10 cellular contexts compared by ENCODE assay signal in genomic region chr3:16801698-16802097, GRCh38.
A peak's percentile ranks its signal among the peaks of the same experiment; 100 is the strongest.
DNase-seq lines count a peak whose midpoint lies in the region; ATAC-seq and TF ChIP-seq lines count a peak whose summit lies in the region.
"Had no signal": no experiment of that assay in that cellular context is flagged by ENCODE, and none has a peak within 500 bp of the region (broad histone marks: within the 10 kb centered on the region; RNA-seq: fewer than 3 reads in every experiment).

No MANE protein-coding gene starts in this region.

- H3K9me3 ChIP-seq in DOHH2 (ENCODE audit: control insufficient read depth, insufficient read depth, low read length) (no peaks in the 10 kb centered on the region), SK-N-SH (no peaks in the 10 kb centered on the region), vagina (no peaks in the 10 kb centered on the region)

- TF ChIP-seq EP300 in SK-N-SH (IDR thresholded peaks at IDR 0.05; ENCODE audit: borderline replicate concordance in 1 of 2, low read depth in 1 of 2, low read length in 1 of 2) = no peak

- no peak overlapping the region for H3K9ac ChIP-seq in SK-N-SH

- no peaks in the 10 kb centered on the region; the same call in 1 of the 2 replicates for H3K36me3 ChIP-seq in DOHH2 (ENCODE audit: control insufficient read depth, low read length)
- H3K36me3 ChIP-seq in SK-N-SH (replicated peaks in 1 of 2; ENCODE audit: control insufficient read depth in 1 of 2, insufficient read depth in 2 of 2, low read length in 1 of 2) = no peaks in the 10 kb centered on the region
- H3K36me3 ChIP-seq in vagina = no peaks in the 10 kb centered on the region
- H3K36me3 ChIP-seq: brain microvascular endothelial cell had no signal

- H3K9me2 ChIP-seq in DOHH2 (replicated peaks; ENCODE audit: control insufficient read depth, low read length) (no peaks in the 10 kb centered on the region), SK-N-SH (no peaks in the 10 kb centered on the region)

- H3K4me1 ChIP-seq in DOHH2 (ENCODE audit: control insufficient read depth, low read length) (peaks cover 62% of the 10 kb centered on the region), SK-N-SH (ENCODE audit: control insufficient read depth in 1 of 2, insufficient read depth in 2 of 2, low read depth in 1 of 2, low read length in 1 of 2) (peaks cover 0 to 5% of the 10 kb centered on the region in 2 experiments; a peak in 2 of 4 replicates), vagina (no peaks in the 10 kb centered on the region)

- H4K20me1 ChIP-seq in DOHH2 (ENCODE audit: control insufficient read depth, insufficient read depth, low read depth, low read length) (no peaks in the 10 kb centered on the region), SK-N-SH (ENCODE audit: insufficient read depth) (no peaks in the 10 kb centered on the region)

- TF ChIP-seq CTCF in DOHH2 (IDR thresholded peaks at IDR 0.05; ENCODE audit: low read depth, low read length, poor library complexity, severe bottlenecking) = no peak
- no peak for TF ChIP-seq CTCF in SK-N-SH (IDR thresholded peaks at IDR 0.05)
- no peak for TF ChIP-seq CTCF in vagina (IDR thresholded peaks at IDR 0.05)

- H3K27ac ChIP-seq in DOHH2 (ENCODE audit: low read depth, low read length) (peak overlapping the region; percentile 85), SK-N-SH (ENCODE audit: low read depth in 2 of 2, low read length in 1 of 2) (peak overlapping the region in 1 of 2 experiments; percentile 28; a peak in 1 of 4 replicates), vagina (no peak overlapping the region)
- H3K27ac ChIP-seq: brain microvascular endothelial cell had no signal

- TF ChIP-seq RAD21 in SK-N-SH (IDR thresholded peaks at IDR 0.05; ENCODE audit: low read length) = no peak

- peak; percentile 22 for ATAC-seq in HG03066 (IDR thresholded peaks at IDR 0.05; ENCODE audit: low read depth, unreplicated experiment)
- no peak for ATAC-seq in GM19023 (IDR thresholded peaks at IDR 0.05; ENCODE audit: unreplicated experiment)

- H3K27me3 ChIP-seq in DOHH2 (ENCODE audit: control insufficient read depth, low read length) (no peaks in the 10 kb centered on the region), SK-N-SH (ENCODE audit: insufficient read depth) (no peaks in the 10 kb centered on the region), vagina (no peaks in the 10 kb centered on the region)
- H3K27me3 ChIP-seq: brain microvascular endothelial cell had no signal

- TF ChIP-seq POLR2A in vagina (IDR thresholded peaks at IDR 0.05) = no peak

- H3F3A ChIP-seq in DOHH2 (ENCODE audit: control insufficient read depth, insufficient read depth) (peaks cover 11% of the 10 kb centered on the region), SK-N-SH (replicated peaks; ENCODE audit: insufficient read depth) (no peaks in the 10 kb centered on the region)

- CTCF ChIA-PET in SK-N-SH (lab: Yijun Ruan, JAX) = interaction anchor here (1.0 to 1.5 kb wide), 2 partner anchors 42 to 128 kb away, joined by 3 read pairs; no protein-coding TSS in a partner anchor

- H3K4me3 ChIP-seq in DOHH2 (ENCODE audit: low read length) = peak overlapping the region; percentile 63
- no peak overlapping the region for H3K4me3 ChIP-seq in SK-N-SH (ENCODE audit: low read depth in 2 of 2, low read length in 1 of 2)
- no peak overlapping the region for H3K4me3 ChIP-seq in vagina
- H3K4me3 ChIP-seq: skin epidermis had no signal

- POLR2A ChIA-PET in SK-N-SH (lab: Yijun Ruan, JAX) = no interaction called here

- 20% methylated on average over 5 of the region's 5 CpGs for WGBS in SK-N-SH (ENCODE audit: low lambda C conversion rate)

- H3K79me2 ChIP-seq in DOHH2 (ENCODE audit: control insufficient read depth, low read length) (no peaks in the 10 kb centered on the region), SK-N-SH (ENCODE audit: insufficient read depth) (no peaks in the 10 kb centered on the region)

- peak; percentile 13 for DNase-seq in SK-N-SH
- peak; percentile 16 for DNase-seq in medulla oblongata (ENCODE audit: extremely low spot score)
- DNase-seq in vagina (ENCODE audit: extremely low spot score in 2 of 2) = no peak
- DNase-seq in NK-92 treated with Interleukin-12 subunit alpha and Interleukin-12 subunit beta, amount 100 ng/mL, for 24 hours (lab: John Stamatoyannopoulos, UW) = no peak
- DNase-seq in OCI-M2 (lab: John Stamatoyannopoulos, UW; ENCODE audit: unreplicated experiment) = no peak
- DNase-seq: brain microvascular endothelial cell had no signal

- intact Hi-C loops in vagina (cut with DNase I) = no loop called here

- no peak overlapping the region for H2AFZ ChIP-seq in SK-N-SH (ENCODE audit: low read depth)

- H3K4me2 ChIP-seq in DOHH2 (ENCODE audit: low read length) (peak overlapping the region; percentile 89), SK-N-SH (no peak overlapping the region)

TF ChIP-seq in SK-N-SH, 30 proteins besides CTCF, POLR2A, EP300 and RAD21:
- no peak; the same call in 1 of the 2 replicates for TF ChIP-seq PBX3 (IDR thresholded peaks at IDR 0.05)
- peak; percentile 64 for TF ChIP-seq TCF12 (IDR thresholded peaks at IDR 0.05)

Comparison
In these comparisons a context has a peak if more than half of its experiments do, and no peak if none do; other contexts are left out.
1. DNase-seq: peak in SK-N-SH (single experiment) and medulla oblongata (single experiment); none in vagina (0 of 2), NK-92 treated with Interleukin-12 subunit alpha and Interleukin-12 subunit beta, amount 100 ng/mL, for 24 hours (single experiment) and OCI-M2 (single experiment).